Comparison of ENCODE assay signal across 11 cellular contexts in genomic region chr12:121787063-121787774, GRCh38. TPM values are rescaled to one million over a fixed set of nuclear protein-coding genes. Genes with fewer than 3 reads are reported as not detected.
DNase-seq lines count a peak whose midpoint lies in the region; ATAC-seq, FAIRE-seq and TF ChIP-seq lines count a peak whose summit lies in the region.
"Had no signal": no experiment of that assay in that cellular context is flagged by ENCODE, and none has a peak within 500 bp of the region (broad histone marks: within the 10 kb centered on the region; RNA-seq: fewer than 3 reads in every experiment).

No MANE protein-coding gene starts in this region.

- ATAC-seq in CD4-positive, CD25-positive, alpha-beta regulatory T cell (ENCODE audit: low read depth in 2 of 2) = no peak
- ATAC-seq in Panc1 (no peak), GM12878 (no peak), GM21367 (IDR thresholded peaks at IDR 0.05; ENCODE audit: unreplicated experiment) (no peak), SK-N-SH treated with all-trans-retinoic acid at 6 μM for 48 hours (no peak)
- no peak for ATAC-seq in naive thymus-derived CD4-positive, alpha-beta T cell

- RAD21 ChIA-PET in GM12878 (lab: Charles Lee; ENCODE audit: unreplicated experiment) = interaction anchor here (0.6 to 9.7 kb wide), 4 partner anchors 7 to 202 kb away, joined by 3 to 230 read pairs (median 4); partner anchors contain the start of gene PSMD9

- H3K27ac ChIP-seq in CD4-positive, CD25-positive, alpha-beta regulatory T cell (ENCODE audit: insufficient read depth, low read length, poor library complexity, severe bottlenecking) = peak overlapping the region; percentile 98
- H3K27ac ChIP-seq in Panc1 (ENCODE audit: low read length) (peak overlapping the region; percentile 79), GM12878 (ENCODE audit: control insufficient read depth, insufficient read depth) (peak overlapping the region; percentile 90)
- H3K27ac ChIP-seq in naive thymus-derived CD4-positive, alpha-beta T cell (ENCODE audit: low read depth, low read length) = peak overlapping the region; percentile 96
- H3K27ac ChIP-seq: thoracic aorta had no signal

- intact Hi-C loops in Panc1 (cut with micrococcal nuclease; ENCODE audit: unreplicated experiment) (no loop called here), GM12878 (cut with micrococcal nuclease; ENCODE audit: unreplicated experiment) (no loop called here), head of caudate nucleus (cut with DNase I) (no loop called here)
- intact Hi-C loops in naive thymus-derived CD4-positive, alpha-beta T cell (cut with micrococcal nuclease) = no loop called here

- 39% methylated on average over 16 of the region's 16 CpGs for WGBS in GM12878 (ENCODE audit: insufficient coverage, insufficient replicate concordance, low lambda C conversion rate, missing lambda C conversion rate)

- no TSS peak for BruUV-seq in Panc1 (replicated peaks; lab: Mats Ljungman, UMichigan)
- no TSS peak for BruUV-seq in GM12878 (replicated peaks; lab: Mats Ljungman, UMichigan)

- peak overlapping the region; percentile 62 for H3K4me3 ChIP-seq in CD4-positive, CD25-positive, alpha-beta regulatory T cell (ENCODE audit: low read depth, low read length)
- H3K4me3 ChIP-seq in Panc1 (ENCODE audit: low read depth in 2 of 2, low read length in 2 of 2) = no peak overlapping the region
- H3K4me3 ChIP-seq in GM12878 = no peak overlapping the region
- H3K4me3 ChIP-seq in naive thymus-derived CD4-positive, alpha-beta T cell (ENCODE audit: low read length) = peak overlapping the region; percentile 38
- no peak overlapping the region for H3K4me3 ChIP-seq in foreskin fibroblast (ENCODE audit: low read depth in 1 of 2, low read length in 2 of 2)
- H3K4me3 ChIP-seq: thoracic aorta had no signal

- H3K36me3 Mint-ChIP-seq in CD4-positive, CD25-positive, alpha-beta regulatory T cell = peaks cover 16% of the 10 kb centered on the region
- H3K36me3 Mint-ChIP-seq in naive thymus-derived CD4-positive, alpha-beta T cell = peaks cover 0 to 56% (median 15%) of the 10 kb centered on the region in 5 donors

- no peak for TF ChIP-seq POLR2A in GM12878 (IDR thresholded peaks at IDR 0.05; ENCODE audit: low read depth, low read length)

- peaks cover 7% of the 10 kb centered on the region for H3K36me3 ChIP-seq in CD4-positive, CD25-positive, alpha-beta regulatory T cell (ENCODE audit: control insufficient read depth, insufficient read depth, low read length)
- H3K36me3 ChIP-seq in Panc1 (ENCODE audit: control insufficient read depth, insufficient read depth, low read length) = no peaks in the 10 kb centered on the region
- H3K36me3 ChIP-seq in GM12878 (ENCODE audit: control insufficient read depth in 2 of 2, insufficient read depth in 2 of 2, low read length in 1 of 2) = peaks cover 3 to 10% of the 10 kb centered on the region in 2 experiments; a peak in 2 of 4 replicates
- H3K36me3 ChIP-seq in naive thymus-derived CD4-positive, alpha-beta T cell (ENCODE audit: control insufficient read depth in 2 of 3, insufficient read depth in 3 of 3, low read length in 3 of 3) = peaks cover 0 to 5% (median 0%) of the 10 kb centered on the region in 3 experiments
- H3K36me3 ChIP-seq: thoracic aorta had no signal

- SMC1A ChIA-PET in GM12878 (lab: Charles Lee; ENCODE audit: uncharacterized antibody, unreplicated experiment) = interaction anchor here (1.0 to 1.9 kb wide), 3 partner anchors 11 to 103 kb away, joined by 3 to 10 read pairs (median 3); no protein-coding TSS in a partner anchor

- FAIRE-seq in GM12878 (lab: Jason Lieb, UNC) = no peak
- FAIRE-seq: endothelial cell of umbilical vein had no signal

- TF ChIP-seq CTCF in Panc1 (IDR thresholded peaks at IDR 0.05) (no peak), GM12878 (IDR thresholded peaks at IDR 0.05 in 2 of 3, conservative IDR thresholded peaks at IDR 0.05 in 1 of 3; ENCODE audit: control insufficient read depth in 2 of 3, extremely low read depth in 1 of 3, insufficient read depth in 1 of 3, low read depth in 3 of 3, low read length in 3 of 3) (no peak), foreskin fibroblast (IDR thresholded peaks at IDR 0.05; ENCODE audit: low read depth, low read length) (no peak)

- in situ Hi-C loops in Panc1 (cut with HindIII; ENCODE audit: low pct_unique_long_range_greater_than_20kb, low sequenced_read_pairs) = no loop called here
- in situ Hi-C loops in GM12878 (cut with MboI) = no loop called here

- CTCF ChIA-PET in Panc1 (lab: Charles Lee) = interaction anchor here (0.6 kb wide), 1 partner anchor 157 kb away, joined by 3 read pairs; no protein-coding TSS in a partner anchor
- CTCF ChIA-PET in GM12878 (lab: Yijun Ruan, JAX) = interaction anchor here (0.6 to 16.2 kb wide), 6 partner anchors 9 to 828 kb away, joined by 3 to 492 read pairs (median 3); partner anchors contain the start of gene PSMD9
- CTCF ChIA-PET in naive thymus-derived CD4-positive, alpha-beta T cell (lab: Charles Lee) = interaction anchor here (0.7 to 16.9 kb wide), 8 partner anchors 7 to 131 kb away, joined by 3 to 325 read pairs (median 6); partner anchors contain the start of genes CFAP251, PSMD9 and RHOF

- POLR2A ChIA-PET in Panc1 (lab: Charles Lee) (no interaction called here), GM12878 (lab: Charles Lee) (interaction anchor here (0.5 to 1.5 kb wide), 4 partner anchors 15 to 210 kb away, joined by 6 to 22 read pairs (median 6); partner anchors contain the start of gene TMEM120B)
- POLR2A ChIA-PET in naive thymus-derived CD4-positive, alpha-beta T cell (lab: Charles Lee) = interaction anchor here (0.6 to 33.4 kb wide), 10 partner anchors 0 to 1673 kb away, joined by 3 to 1941 read pairs (median 4); partner anchors contain the start of genes RHOF, RPLP0 and SETD1B

- H3K27ac Mint-ChIP-seq in CD4-positive, CD25-positive, alpha-beta regulatory T cell = peak overlapping the region; percentile 97 to 100 (median 99)
- peak overlapping the region; percentile 95 to 100 (median 100) for H3K27ac Mint-ChIP-seq in naive thymus-derived CD4-positive, alpha-beta T cell

- no peaks in the 10 kb centered on the region for H3K27me3 Mint-ChIP-seq in CD4-positive, CD25-positive, alpha-beta regulatory T cell
- H3K27me3 Mint-ChIP-seq in naive thymus-derived CD4-positive, alpha-beta T cell = no peaks in the 10 kb centered on the region

- no peaks in the 10 kb centered on the region for H3K27me3 ChIP-seq in CD4-positive, CD25-positive, alpha-beta regulatory T cell (ENCODE audit: control insufficient read depth, insufficient read depth, low read length)
- H3K27me3 ChIP-seq in Panc1 (ENCODE audit: control insufficient read depth, insufficient read depth, low read length) (no peaks in the 10 kb centered on the region), GM12878 (replicated peaks in 1 of 2; ENCODE audit: control insufficient read depth in 2 of 2, insufficient read depth in 2 of 2, low read length in 1 of 2) (no peaks in the 10 kb centered on the region)
- no peaks in the 10 kb centered on the region for H3K27me3 ChIP-seq in naive thymus-derived CD4-positive, alpha-beta T cell (ENCODE audit: control insufficient read depth in 2 of 2, insufficient read depth in 2 of 2, low read length in 2 of 2)

- no peaks in the 10 kb centered on the region for H3K9me3 ChIP-seq in CD4-positive, CD25-positive, alpha-beta regulatory T cell (ENCODE audit: control insufficient read depth in 2 of 2, low read length in 2 of 2)
- H3K9me3 ChIP-seq in Panc1 (ENCODE audit: control insufficient read depth, insufficient read depth, low read depth, low read length) (no peaks in the 10 kb centered on the region), GM12878 (replicated peaks; ENCODE audit: control insufficient read depth, insufficient read depth, low read length) (no peaks in the 10 kb centered on the region)
- H3K9me3 ChIP-seq in naive thymus-derived CD4-positive, alpha-beta T cell (ENCODE audit: control insufficient read depth in 2 of 3, low read length in 3 of 3) = no peaks in the 10 kb centered on the region
- H3K9me3 ChIP-seq: thoracic aorta had no signal

- TF ChIP-seq EP300 in GM12878 (IDR thresholded peaks at IDR 0.05; ENCODE audit: borderline replicate concordance in 1 of 2, control insufficient read depth in 1 of 2, low read depth in 2 of 2, low read length in 2 of 2) = no peak

- no peak for TF ChIP-seq RAD21 in GM12878 (IDR thresholded peaks at IDR 0.05; ENCODE audit: insufficient read depth, low read depth, low read length)

- H3K79me2 ChIP-seq in GM12878 (ENCODE audit: control insufficient read depth, insufficient read depth, low read length) = peaks cover 82% of the 10 kb centered on the region

- H3K4me2 ChIP-seq in GM12878 (ENCODE audit: control insufficient read depth, insufficient read depth) = peak overlapping the region; percentile 38; the same call in 1 of the 2 replicates

- H3K9me3 Mint-ChIP-seq in CD4-positive, CD25-positive, alpha-beta regulatory T cell = no peaks in the 10 kb centered on the region
- peaks cover 0 to 5% (median 0%) of the 10 kb centered on the region in 11 donors for H3K9me3 Mint-ChIP-seq in naive thymus-derived CD4-positive, alpha-beta T cell

- peak in 2 of 3 donors; percentile 58 to 86 for DNase-seq in CD4-positive, CD25-positive, alpha-beta regulatory T cell
- no peak for DNase-seq in Panc1 (ENCODE audit: low read depth, low spot score)
- no peak for DNase-seq in GM12878 (ENCODE audit: low read depth, low spot score)
- DNase-seq in naive thymus-derived CD4-positive, alpha-beta T cell = peak in 5 of 9 donors; percentile 56 to 62 (median 58)
- no peak for DNase-seq in head of caudate nucleus
- no peak for DNase-seq in foreskin fibroblast
- DNase-seq: NCI-H1092 treated with DMSO at 0.1 percent for 48 hours had no signal

- peaks cover 97% of the 10 kb centered on the region for H3K4me1 ChIP-seq in CD4-positive, CD25-positive, alpha-beta regulatory T cell (ENCODE audit: control insufficient read depth, insufficient read depth, low read length, poor library complexity, severe bottlenecking)
- H3K4me1 ChIP-seq in Panc1 (ENCODE audit: control insufficient read depth, insufficient read depth, low read length) = peaks cover 57% of the 10 kb centered on the region
- H3K4me1 ChIP-seq in GM12878 (ENCODE audit: control insufficient read depth, insufficient read depth, low read length) = peaks cover 82% of the 10 kb centered on the region
- peaks cover 75 to 84% of the 10 kb centered on the region in 2 donors for H3K4me1 ChIP-seq in naive thymus-derived CD4-positive, alpha-beta T cell (ENCODE audit: control insufficient read depth in 2 of 2, insufficient read depth in 2 of 2, low read length in 2 of 2)

- H4K20me1 ChIP-seq in GM12878 (ENCODE audit: control insufficient read depth, insufficient read depth) = no peaks in the 10 kb centered on the region

- H3K4me1 Mint-ChIP-seq in CD4-positive, CD25-positive, alpha-beta regulatory T cell = peaks cover 19 to 93% (median 56%) of the 10 kb centered on the region in 4 donors
- peaks cover 60 to 92% (median 85%) of the 10 kb centered on the region in 7 donors for H3K4me1 Mint-ChIP-seq in naive thymus-derived CD4-positive, alpha-beta T cell

- H3K9ac ChIP-seq in GM12878 (ENCODE audit: control insufficient read depth, insufficient read depth, low read length) = peak overlapping the region; percentile 38; the same call in 1 of the 2 replicates

- H3K4me3 Mint-ChIP-seq in CD4-positive, CD25-positive, alpha-beta regulatory T cell = peak overlapping the region; percentile 85 to 93 (median 92)
- H3K4me3 Mint-ChIP-seq in naive thymus-derived CD4-positive, alpha-beta T cell = peak overlapping the region; percentile 80 to 99 (median 90)

- no peak overlapping the region for H2AFZ ChIP-seq in GM12878 (ENCODE audit: control insufficient read depth, low read depth, low read length)

RNA-seq across cellular contexts. Expression of gene RHOF, which starts 6.3 kb away (rescaled TPM):
- 149 TPM for total RNA-seq in CD4-positive, CD25-positive, alpha-beta regulatory T cell
- 100 to 1,000 TPM in 1 of 4 donors, 10 to 100 TPM in 3; 80.4 to 100 (median 92.0) TPM for polyA plus RNA-seq in CD4-positive, CD25-positive, alpha-beta regulatory T cell
- total RNA-seq in Panc1 (2021; ENCODE audit: unreplicated experiment) (71.8 TPM), GM12878 (2014; rRNA removed) (58.0 and 58.8 TPM in 2 replicates), GM12878 (2014; rRNA removed; fragmentation: Illumina TruSeq; extraction: Trizol) (32.8 and 32.9 TPM in 2 replicates), GM12878 (2021) (72.8 and 78.7 TPM in 2 replicates)
- 81.8 TPM for polyA plus RNA-seq in Panc1 (2012; ENCODE audit: insufficient read length)
- 111 and 129 TPM in 2 replicates for total RNA-seq in GM12878 (2013; cell fraction: nucleolus; rRNA removed)
- 11.6 TPM for polyA plus RNA-seq in GM12878 (2011; ENCODE audit: low read depth)
- polyA plus RNA-seq in GM12878 (2011; rRNA removed) (25.4 and 40.8 TPM in 2 replicates), GM12878 (2014; fragmentation: Illumina TruSeq; extraction: Trizol) (28.5 and 36.5 TPM in 2 replicates), GM12878 (2014; fragmentation: Nextera tagmentation; extraction: Ambion mirVana) (1 to 10 TPM; 6.1 to 6.4 TPM), GM12878 (2014; rRNA removed) (66.1 and 75.8 TPM in 2 replicates), GM12878 (2016; fragmentation: Nextera tagmentation; extraction: Ambion mirVana) (10 to 100 TPM; 38.9 to 40.5 TPM)
- polyA plus RNA-seq in GM12878 (2011; cell fraction: cytosol; rRNA removed) = 71.0 and 80.5 TPM in 2 replicates
- 76.9 and 97.7 TPM in 2 replicates for polyA plus RNA-seq in GM12878 (2011; cell fraction: nucleus; rRNA removed)
- polyA plus RNA-seq in GM12878 (2012) = 38.5 and 51.6 TPM in 2 replicates
- polyA minus RNA-seq in GM12878 (2011; rRNA and poly(A)+ RNA removed) = 45.1 and 66.7 TPM in 2 replicates
- polyA minus RNA-seq in GM12878 (2011; cell fraction: cytosol; rRNA and poly(A)+ RNA removed) = 58.2 and 58.8 TPM in 2 replicates
- 35.3 and 53.2 TPM in 2 replicates for polyA minus RNA-seq in GM12878 (2011; cell fraction: nucleus; rRNA and poly(A)+ RNA removed)
- total RNA-seq in naive thymus-derived CD4-positive, alpha-beta T cell = 100 to 1,000 TPM; 121 to 164 (median 134) TPM
- polyA plus RNA-seq in naive thymus-derived CD4-positive, alpha-beta T cell = 100 to 1,000 TPM in 1 of 2 donors, 10 to 100 TPM in 1; 69.2 to 115 TPM

RNA-seq across cellular contexts. Expression of gene SETD1B, which starts 16.6 kb away (rescaled TPM):
- 118 TPM for total RNA-seq in CD4-positive, CD25-positive, alpha-beta regulatory T cell
- 1 to 10 TPM; 1.2 to 2.0 (median 1.5) TPM for polyA plus RNA-seq in CD4-positive, CD25-positive, alpha-beta regulatory T cell
- total RNA-seq in Panc1 (2021; ENCODE audit: unreplicated experiment) (31.2 TPM), GM12878 (2014; rRNA removed) (1.8 and 2.1 TPM in 2 replicates), GM12878 (2014; rRNA removed; fragmentation: Illumina TruSeq; extraction: Trizol) (1.3 TPM in 2 replicates), GM12878 (2021) (15.5 and 17.3 TPM in 2 replicates)
- polyA plus RNA-seq in Panc1 (2012; ENCODE audit: insufficient read length) = 24.0 TPM
- 8.1 and 10.1 TPM in 2 replicates for total RNA-seq in GM12878 (2013; cell fraction: nucleolus; rRNA removed)
- 2.0 TPM for polyA plus RNA-seq in GM12878 (2011; ENCODE audit: low read depth)
- polyA plus RNA-seq in GM12878 (2011; rRNA removed) (0.27 and 0.50 TPM in 2 replicates), GM12878 (2014; fragmentation: Illumina TruSeq; extraction: Trizol) (1.7 and 3.6 TPM in 2 replicates), GM12878 (2014; fragmentation: Nextera tagmentation; extraction: Ambion mirVana) (1 to 10 TPM in 1 of 2 experiments, under 1 TPM in 1; 0.53 to 1.7 TPM), GM12878 (2014; rRNA removed) (4.9 and 7.5 TPM in 2 replicates), GM12878 (2016; fragmentation: Nextera tagmentation; extraction: Ambion mirVana) (1 to 10 TPM; 1.2 to 1.5 TPM)
- 0.67 and 0.76 TPM in 2 replicates for polyA plus RNA-seq in GM12878 (2011; cell fraction: cytosol; rRNA removed)
- polyA plus RNA-seq in GM12878 (2011; cell fraction: nucleus; rRNA removed) = 3.1 and 6.2 TPM in 2 replicates
- polyA plus RNA-seq in GM12878 (2012) = 4.3 and 5.9 TPM in 2 replicates
- 1.3 and 1.4 TPM in 2 replicates for polyA minus RNA-seq in GM12878 (2011; rRNA and poly(A)+ RNA removed)
- polyA minus RNA-seq in GM12878 (2011; cell fraction: cytosol; rRNA and poly(A)+ RNA removed) = 2.3 and 3.3 TPM in 2 replicates
- 1.6 and 3.5 TPM in 2 replicates for polyA minus RNA-seq in GM12878 (2011; cell fraction: nucleus; rRNA and poly(A)+ RNA removed)
- 100 to 1,000 TPM in 1 of 5 experiments, 10 to 100 TPM in 4; 35.1 to 124 (median 79.2) TPM for total RNA-seq in naive thymus-derived CD4-positive, alpha-beta T cell
- 1 to 10 TPM; 2.1 to 4.3 TPM for polyA plus RNA-seq in naive thymus-derived CD4-positive, alpha-beta T cell

Comparison
In these comparisons a context has a peak if more than half of its experiments do, and no peak if none do; other contexts are left out.
1. DNase-seq: peak in CD4-positive, CD25-positive, alpha-beta regulatory T cell (2 of 3) and naive thymus-derived CD4-positive, alpha-beta T cell (5 of 9); none in Panc1 (single experiment), GM12878 (single experiment), head of caudate nucleus (0 of 42) and foreskin fibroblast (0 of 2).
2. H3K4me3 ChIP-seq: peak in CD4-positive, CD25-positive, alpha-beta regulatory T cell (single experiment) and naive thymus-derived CD4-positive, alpha-beta T cell (single experiment); none in Panc1 (0 of 2), GM12878 (single experiment) and foreskin fibroblast (0 of 2).
3. Peak in every context shown above with its lines, with median percentiles within 50 percentile points of each other: H3K27ac ChIP-seq.